Comparison of ENCODE assay signal across 21 cellular contexts in genomic region chr1:14679027-14679688, GRCh38.
"Had no signal": no experiment of that assay in that cellular context is flagged by ENCODE, and none has a peak within 500 bp of the region (broad histone marks: within the 10 kb centered on the region; RNA-seq: fewer than 3 reads in every experiment).

No MANE protein-coding gene starts in this region.

- DNase-seq: effector memory CD8-positive, alpha-beta T cell; esophagus squamous epithelium; foreskin fibroblast; glutamatergic neuron; immature natural killer cell; left ventricle myocardium inferior; lower lobe of right lung; naive thymus-derived CD4-positive, alpha-beta T cell; spleen; stimulated activated CD4-positive, alpha-beta T cell treated with anti-CD3 and anti-CD28 coated beads, Interleukin-15, amount 100 ng/mL, for 24 hours; stimulated activated CD4-positive, alpha-beta T cell treated with anti-CD3 and anti-CD28 coated beads, Interleukin-1b, Interleukin-23, amount 100 ng/mL, for 48 hours; stimulated activated CD4-positive, alpha-beta T cell treated with anti-CD3 and anti-CD28 coated beads, Interleukin-4, amount 100 ng/mL, for 24 hours; stimulated activated naive B cell treated with anti-CD40 and anti-IgM and Interleukin-4, amounts not matched to agents 10 μg/mL and 1 μg/mL and 100 μg/mL, for 72 hours; stimulated activated naive CD8-positive, alpha-beta T cell treated with anti-CD3 and anti-CD28 coated beads, Interleukin-15, amount 100 ng/mL, for 72 hours; testis; transverse colon had no signal

- ATAC-seq: effector memory CD8-positive, alpha-beta T cell; gastroesophageal sphincter; lower lobe of right lung; naive thymus-derived CD4-positive, alpha-beta T cell; sciatic nerve; stimulated activated naive B cell treated with anti-CD40 and anti-IgM and Interleukin-4, amounts not matched to agents 10 μg/mL and 1 μg/mL and 100 μg/mL, for 72 hours; stimulated activated naive CD8-positive, alpha-beta T cell treated with anti-CD3 and anti-CD28 coated beads, Interleukin-15, amount 100 ng/mL, for 72 hours had no signal

- H3K9me3 Mint-ChIP-seq: dendritic cell treated with granulocyte-macrophage colony-stimulating factor and Interleukin-4, amounts not matched to agents 40 ng/mL and 50 ng/mL, for 4 days; immature natural killer cell had no signal

- H3K9me3 ChIP-seq: lower lobe of right lung, neutrophil, testis, transverse colon had no signal

- H3K4me1 Mint-ChIP-seq: immature natural killer cell; memory B cell; naive thymus-derived CD4-positive, alpha-beta T cell; stimulated activated naive CD8-positive, alpha-beta T cell treated with anti-CD3 and anti-CD28 coated beads, Interleukin-15, amount 100 ng/mL, for 72 hours had no signal

- H3K4me3 ChIP-seq: esophagus squamous epithelium, gastroesophageal sphincter, left ventricle myocardium inferior, lower lobe of right lung, spleen, testis, transverse colon had no signal

- H3K36me3 Mint-ChIP-seq: immature natural killer cell; memory B cell; naive thymus-derived CD4-positive, alpha-beta T cell; stimulated activated naive B cell treated with anti-CD40 and anti-IgM and Interleukin-4, amounts not matched to agents 10 μg/mL and 1 μg/mL and 100 μg/mL, for 72 hours had no signal

- H3K4me3 Mint-ChIP-seq: dendritic cell treated with granulocyte-macrophage colony-stimulating factor and Interleukin-4, amounts not matched to agents 40 ng/mL and 50 ng/mL, for 4 days; immature natural killer cell; memory B cell; naive thymus-derived CD4-positive, alpha-beta T cell; stimulated activated naive B cell treated with anti-CD40 and anti-IgM and Interleukin-4, amounts not matched to agents 10 μg/mL and 1 μg/mL and 100 μg/mL, for 72 hours had no signal

- H3K27ac Mint-ChIP-seq: dendritic cell treated with granulocyte-macrophage colony-stimulating factor and Interleukin-4, amounts not matched to agents 40 ng/mL and 50 ng/mL, for 4 days; immature natural killer cell; memory B cell; naive thymus-derived CD4-positive, alpha-beta T cell; stimulated activated naive B cell treated with anti-CD40 and anti-IgM and Interleukin-4, amounts not matched to agents 10 μg/mL and 1 μg/mL and 100 μg/mL, for 72 hours; stimulated activated naive CD8-positive, alpha-beta T cell treated with anti-CD3 and anti-CD28 coated beads, Interleukin-15, amount 100 ng/mL, for 72 hours had no signal

- H3K36me3 ChIP-seq: esophagus squamous epithelium, gastroesophageal sphincter, left ventricle myocardium inferior, lower lobe of right lung, neutrophil, spleen, transverse colon had no signal

- H3K27me3 ChIP-seq: neutrophil, testis, transverse colon had no signal

- H3K4me1 ChIP-seq: esophagus squamous epithelium, gastroesophageal sphincter, left ventricle myocardium inferior, lower lobe of right lung, testis, transverse colon had no signal

- H3K27ac ChIP-seq: esophagus squamous epithelium, gastroesophageal sphincter, left ventricle myocardium inferior, lower lobe of right lung, neutrophil, spleen, testis, transverse colon had no signal

- H3K27me3 Mint-ChIP-seq: stimulated activated naive CD8-positive, alpha-beta T cell treated with anti-CD3 and anti-CD28 coated beads, Interleukin-15, amount 100 ng/mL, for 72 hours had no signal
